ENCODE assay signal across 8 cellular contexts in genomic region chr19:45498411-45499195, GRCh38. TPM values are rescaled to one million over a fixed set of nuclear protein-coding genes. Genes with fewer than 3 reads are reported as not detected.
DNase-seq lines count a peak whose midpoint lies in the region; ATAC-seq and TF ChIP-seq lines count a peak whose summit lies in the region.

TSS of gene PPM1N (plus strand) at chr19:45498443. CDS start at chr19:45498473, 30 bp downstream.

- H3K36me3 ChIP-seq in DND-41 (ENCODE audit: insufficient read depth, low read length) = no peaks in the 10 kb centered on the region
- no peaks in the 10 kb centered on the region for H3K36me3 ChIP-seq in esophagus squamous epithelium
- no peaks in the 10 kb centered on the region for H3K36me3 ChIP-seq in ovary

- H3K4me1 ChIP-seq in DND-41 (ENCODE audit: insufficient read depth, low read length) = peaks cover 24% of the 10 kb centered on the region
- peaks cover 32 to 47% (median 36%) of the 10 kb centered on the region in 3 donors for H3K4me1 ChIP-seq in esophagus squamous epithelium
- H3K4me1 ChIP-seq in ovary (ENCODE audit: insufficient read depth) = peaks cover 7% of the 10 kb centered on the region

- no peak for TF ChIP-seq EP300 in ovary (IDR thresholded peaks at IDR 0.05)

- H3K27ac ChIP-seq in DND-41 (ENCODE audit: low read length) (peak within 1 kb of the TSS; percentile 64), esophagus squamous epithelium (peak within 1 kb of the TSS in 3 of 4 donors; percentile 50 to 73 (median 72)), ovary (no peak within 1 kb of the TSS)

- H3K27me3 ChIP-seq in DND-41 (ENCODE audit: insufficient read depth, low read length, poor library complexity) (no peaks in the 10 kb centered on the region), esophagus squamous epithelium (peaks cover 0 to 28% (median 0%) of the 10 kb centered on the region in 4 donors), ovary (peaks cover 3% of the 10 kb centered on the region)

- DNase-seq in DND-41 (peak; percentile 64), MV-4-11 (lab: John Stamatoyannopoulos, UW) (peak; percentile 22), esophagus squamous epithelium (lab: John Stamatoyannopoulos, UW) (no peak), ovary (peak in 1 of 5 donors; percentile 24), UCSD-AML1 (lab: John Stamatoyannopoulos, UW; ENCODE audit: unreplicated experiment) (no peak), SHP77 treated with DMSO at 0.1 percent for 48 hours (lab: John Stamatoyannopoulos, UW) (no peak), cerebellar nuclear complex (lab: John Stamatoyannopoulos, UW) (no peak)
- DNase-seq in activated CD8-positive, alpha-beta memory T cell treated with anti-CD3 and anti-CD28 coated beads, Interleukin-2, amount 10 ng/mL, durations not matched to agents 7 days and 5 days = peak; percentile 83

- H3K36me3 Mint-ChIP-seq in activated CD8-positive, alpha-beta memory T cell treated with anti-CD3 and anti-CD28 coated beads, Interleukin-2, amount 10 ng/mL, durations not matched to agents 7 days and 5 days = no peaks in the 10 kb centered on the region

- peak; percentile 37; the same call in 2 of the 3 replicates for ATAC-seq in DND-41 (ENCODE audit: insufficient read depth, low read depth)
- peak; percentile 73 for ATAC-seq in activated CD8-positive, alpha-beta memory T cell treated with anti-CD3 and anti-CD28 coated beads, Interleukin-2, amount 10 ng/mL, durations not matched to agents 7 days and 5 days

- H3K79me2 ChIP-seq in DND-41 (ENCODE audit: insufficient read depth, low read length) = no peaks in the 10 kb centered on the region

- 0 to 1% methylated on average over 9 to 15 of the region's 89 CpGs for WGBS in esophagus squamous epithelium, 2 donors
- 0 to 1% (median 1%) methylated on average over 57 to 89 of the region's 89 CpGs for WGBS in ovary, 3 donors

- TF ChIP-seq CTCF in DND-41 (IDR thresholded peaks at IDR 0.05; ENCODE audit: borderline replicate concordance, extremely low read depth, low read length, poor library complexity, severe bottlenecking) (peak; percentile 25), esophagus squamous epithelium (IDR thresholded peaks at IDR 0.05) (peak in 3 of 6 experiments; percentile 7 to 37 (median 13)), ovary (IDR thresholded peaks at IDR 0.05) (no peak)

- CTCF ChIA-PET in activated CD8-positive, alpha-beta memory T cell treated with anti-CD3 and anti-CD28 coated beads, Interleukin-2, amount 10 ng/mL, durations not matched to agents 7 days and 5 days (lab: Charles Lee) = interaction anchor here (0.6 to 8.0 kb wide), 14 partner anchors 9 to 1213 kb away, joined by 3 to 108 read pairs (median 6); partner anchors contain the start of gene GIPR

- peaks cover 4% of the 10 kb centered on the region for H4K20me1 ChIP-seq in DND-41 (ENCODE audit: insufficient read depth, low read length)

- peak within 1 kb of the TSS; percentile 75 for H3K4me3 Mint-ChIP-seq in activated CD8-positive, alpha-beta memory T cell treated with anti-CD3 and anti-CD28 coated beads, Interleukin-2, amount 10 ng/mL, durations not matched to agents 7 days and 5 days

- peak within 1 kb of the TSS; percentile 97 for H2AFZ ChIP-seq in DND-41 (ENCODE audit: low read depth, low read length)

- H3K9me3 Mint-ChIP-seq in activated CD8-positive, alpha-beta memory T cell treated with anti-CD3 and anti-CD28 coated beads, Interleukin-2, amount 10 ng/mL, durations not matched to agents 7 days and 5 days (ENCODE audit: low read depth) = no peaks in the 10 kb centered on the region

- peaks cover 36% of the 10 kb centered on the region for H3K4me1 Mint-ChIP-seq in activated CD8-positive, alpha-beta memory T cell treated with anti-CD3 and anti-CD28 coated beads, Interleukin-2, amount 10 ng/mL, durations not matched to agents 7 days and 5 days

- TF ChIP-seq POLR2A in esophagus squamous epithelium (IDR thresholded peaks at IDR 0.05) (no peak), ovary (IDR thresholded peaks at IDR 0.05) (no peak)

- H3K4me3 ChIP-seq in DND-41 (ENCODE audit: low read depth in 1 of 2, low read length in 2 of 2) = peak within 1 kb of the TSS; percentile 23 to 74; a peak in 3 of 4 replicates
- peak within 1 kb of the TSS; percentile 7 to 79 (median 69) for H3K4me3 ChIP-seq in esophagus squamous epithelium
- peak within 1 kb of the TSS; percentile 10 for H3K4me3 ChIP-seq in ovary

- no peaks in the 10 kb centered on the region for H3K9me3 ChIP-seq in DND-41 (ENCODE audit: insufficient read depth, low read length, severe bottlenecking)
- no peaks in the 10 kb centered on the region for H3K9me3 ChIP-seq in esophagus squamous epithelium
- H3K9me3 ChIP-seq in ovary = no peaks in the 10 kb centered on the region

- H3K9ac ChIP-seq in DND-41 (ENCODE audit: low read depth, low read length) = peak within 1 kb of the TSS; percentile 67

- peak within 1 kb of the TSS; percentile 98 for H3K4me2 ChIP-seq in DND-41 (ENCODE audit: insufficient read depth, low read length)

- intact Hi-C loops in esophagus squamous epithelium (cut with DNase I) = no loop called here
- intact Hi-C loops in ovary (cut with DNase I) = no loop called here

- H3K27me3 Mint-ChIP-seq in activated CD8-positive, alpha-beta memory T cell treated with anti-CD3 and anti-CD28 coated beads, Interleukin-2, amount 10 ng/mL, durations not matched to agents 7 days and 5 days = peaks cover 22% of the 10 kb centered on the region

- H3K27ac Mint-ChIP-seq in activated CD8-positive, alpha-beta memory T cell treated with anti-CD3 and anti-CD28 coated beads, Interleukin-2, amount 10 ng/mL, durations not matched to agents 7 days and 5 days = peak within 1 kb of the TSS; percentile 74

RNA-seq across cellular contexts. Expression of gene PPM1N, which starts in this region (rescaled TPM):
- total RNA-seq in activated CD8-positive, alpha-beta memory T cell treated with anti-CD3 and anti-CD28 coated beads, Interleukin-2, amount 10 ng/mL, durations not matched to agents 7 days and 5 days = 1 to 10 TPM; 4.3 to 4.5 TPM
- 1 to 10 TPM; 1.8 to 6.7 (median 4.0) TPM for total RNA-seq in esophagus squamous epithelium
- total RNA-seq in ovary = 1 to 10 TPM in 3 of 7 donors, under 1 TPM in 3, not detected in 1; 0.40 to 1.7 (median 1.0) TPM
- polyA plus RNA-seq in ovary = under 1 TPM; 0.21 to 0.93 TPM

Comparison
In these comparisons a context has a peak if more than half of its experiments do, and no peak if none do; other contexts are left out.
1. DNase-seq: peak in DND-41 (single experiment), MV-4-11 (single experiment) and activated CD8-positive, alpha-beta memory T cell treated with anti-CD3 and anti-CD28 coated beads, Interleukin-2, amount 10 ng/mL, durations not matched to agents 7 days and 5 days (single experiment); none in esophagus squamous epithelium (single experiment), UCSD-AML1 (single experiment), SHP77 treated with DMSO at 0.1 percent for 48 hours (single experiment) and cerebellar nuclear complex (0 of 2).
2. H3K27ac ChIP-seq: peak in DND-41 (single experiment) and esophagus squamous epithelium (3 of 4); none in ovary (0 of 2).
3. H3K4me3 ChIP-seq: peak in every context shown above with its lines; median percentile 69 in esophagus squamous epithelium; 48 in DND-41; 10 in ovary.